ENCODE assay signal across 19 cellular contexts in genomic region chr16:81620796-81621195, GRCh38.
DNase-seq lines count a peak whose midpoint lies in the region; ATAC-seq, FAIRE-seq and TF ChIP-seq lines count a peak whose summit lies in the region.
"Had no signal": no experiment of that assay in that cellular context is flagged by ENCODE, and none has a peak within 500 bp of the region (broad histone marks: within the 10 kb centered on the region; RNA-seq: fewer than 3 reads in every experiment).

No MANE protein-coding gene starts in this region.

- no peak overlapping the region for H3K4me3 ChIP-seq in CD8-positive, alpha-beta memory T cell (ENCODE audit: low read length)
- no peak overlapping the region for H3K4me3 ChIP-seq in kidney (ENCODE audit: low read length in 2 of 2)
- H3K4me3 ChIP-seq: psoas muscle had no signal

- DNase-seq in CD8-positive, alpha-beta memory T cell: no peak
- peak; percentile 14 for DNase-seq in MCF 10A (ENCODE audit: unreplicated experiment)
- no peak for DNase-seq in memory B cell (ENCODE audit: low spot score in 2 of 2)
- no peak for DNase-seq in stimulated activated effector memory CD8-positive, alpha-beta T cell treated with anti-CD3 and anti-CD28 coated beads, Interleukin-12 subunit alpha, Interleukin-12 subunit beta, amount 100 ng/mL, for 72 hours (ENCODE audit: low spot score in 2 of 2)
- no peak for DNase-seq in kidney
- no peak for DNase-seq in NCI-H446 treated with DMSO at 0.1 percent for 48 hours (lab: John Stamatoyannopoulos, UW)
- no peak for DNase-seq in activated naive CD8-positive, alpha-beta T cell treated with anti-CD3 and anti-CD28 coated beads for 36 hours
- DNase-seq in left cardiac atrium: no peak
- DNase-seq: activated CD4-positive, alpha-beta T cell treated with anti-CD3 and anti-CD28 coated beads for 4 hours; activated CD8-positive, alpha-beta memory T cell treated with anti-CD3 and anti-CD28 coated beads, Interleukin-2, amount 50 U/mL, for 48 hours; COR-L47; KG1; kidney glomerular epithelial cell; mesendoderm; NCI-H187 treated with DMSO at 0.1 percent for 48 hours; nephron progenitor cell; psoas muscle; small intestine; stimulated activated CD4-positive, alpha-beta T cell treated with anti-CD3 and anti-CD28 coated beads, Interleukin-4, amount 100 ng/mL, for 24 hours had no signal

- H3K4me3 Mint-ChIP-seq in CD8-positive, alpha-beta memory T cell: no peak overlapping the region
- H3K4me3 Mint-ChIP-seq in MCF 10A (ENCODE audit: unreplicated experiment) (no peak overlapping the region), memory B cell (no peak overlapping the region)
- H3K4me3 Mint-ChIP-seq in stimulated activated effector memory CD8-positive, alpha-beta T cell treated with anti-CD3 and anti-CD28 coated beads, Interleukin-12 subunit alpha, Interleukin-12 subunit beta, amount 100 ng/mL, for 72 hours: no peak overlapping the region
- no peak overlapping the region for H3K4me3 Mint-ChIP-seq in activated naive CD8-positive, alpha-beta T cell treated with anti-CD3 and anti-CD28 coated beads for 36 hours
- H3K4me3 Mint-ChIP-seq: nephron progenitor cell had no signal

- no peaks in the 10 kb centered on the region for H3K9me3 ChIP-seq in CD8-positive, alpha-beta memory T cell (ENCODE audit: low read length)
- H3K9me3 ChIP-seq in kidney (ENCODE audit: control insufficient read depth in 1 of 2, low read length in 2 of 2): no peaks in the 10 kb centered on the region
- H3K9me3 ChIP-seq: psoas muscle had no signal

- TF ChIP-seq CTCF in MCF 10A (IDR thresholded peaks at IDR 0.05; ENCODE audit: unreplicated experiment) (no peak), kidney (IDR thresholded peaks at IDR 0.05; ENCODE audit: borderline replicate concordance, extremely low read depth, insufficient read depth) (no peak)

- no TSS peak for BruUV-seq in MCF 10A (replicated peaks; lab: Mats Ljungman, UMichigan)

- POLR2A ChIA-PET in CD8-positive, alpha-beta memory T cell (lab: Charles Lee): no interaction called here
- POLR2A ChIA-PET in MCF 10A (lab: Yijun Ruan, JAX): interaction anchor here (0.5 to 4.7 kb wide), 14 partner anchors 9 to 215 kb away, joined by 3 to 24 read pairs (median 4); no protein-coding TSS in a partner anchor

- H3K27me3 ChIP-seq in CD8-positive, alpha-beta memory T cell (ENCODE audit: insufficient read depth, low read length, poor library complexity, severe bottlenecking): no peaks in the 10 kb centered on the region

- H3K36me3 Mint-ChIP-seq in CD8-positive, alpha-beta memory T cell: peaks cover 0 to 48% (median 3%) of the 10 kb centered on the region in 3 donors
- H3K36me3 Mint-ChIP-seq in MCF 10A (ENCODE audit: insufficient read depth, unreplicated experiment) (peaks cover 20% of the 10 kb centered on the region), memory B cell (peaks cover 2% of the 10 kb centered on the region)
- H3K36me3 Mint-ChIP-seq in stimulated activated effector memory CD8-positive, alpha-beta T cell treated with anti-CD3 and anti-CD28 coated beads, Interleukin-12 subunit alpha, Interleukin-12 subunit beta, amount 100 ng/mL, for 72 hours: peaks cover 21% of the 10 kb centered on the region
- no peaks in the 10 kb centered on the region for H3K36me3 Mint-ChIP-seq in activated naive CD8-positive, alpha-beta T cell treated with anti-CD3 and anti-CD28 coated beads for 36 hours

- H3K27me3 Mint-ChIP-seq in CD8-positive, alpha-beta memory T cell: no peaks in the 10 kb centered on the region
- H3K27me3 Mint-ChIP-seq in MCF 10A (ENCODE audit: insufficient read depth, unreplicated experiment) (no peaks in the 10 kb centered on the region), memory B cell (no peaks in the 10 kb centered on the region)
- no peaks in the 10 kb centered on the region for H3K27me3 Mint-ChIP-seq in activated naive CD8-positive, alpha-beta T cell treated with anti-CD3 and anti-CD28 coated beads for 36 hours

- no peak overlapping the region for H3K27ac ChIP-seq in CD8-positive, alpha-beta memory T cell (ENCODE audit: low read depth, low read length)
- no peak overlapping the region for H3K27ac ChIP-seq in kidney (ENCODE audit: low read depth in 2 of 2, low read length in 2 of 2)
- H3K27ac ChIP-seq: psoas muscle had no signal

- intact Hi-C loops in MCF 10A (cut with micrococcal nuclease): loop anchor here (5.0 kb wide), 2 partner anchors 77 to 88 kb away; no protein-coding TSS in a partner anchor
- intact Hi-C loops in kidney (cut with DNase I): no loop called here
- intact Hi-C loops in left cardiac atrium (cut with DNase I): loop anchor here (5.0 to 10.0 kb wide), 2 partner anchors 74 to 102 kb away; no protein-coding TSS in a partner anchor

- no peak for FAIRE-seq in kidney (lab: Jason Lieb, UNC)
- FAIRE-seq: small intestine had no signal

- H3K4me1 Mint-ChIP-seq in CD8-positive, alpha-beta memory T cell: peaks cover 21 to 23% (median 23%) of the 10 kb centered on the region in 3 donors
- H3K4me1 Mint-ChIP-seq in MCF 10A (ENCODE audit: insufficient read depth, unreplicated experiment): peaks cover 9% of the 10 kb centered on the region
- peaks cover 16% of the 10 kb centered on the region for H3K4me1 Mint-ChIP-seq in memory B cell
- peaks cover 23% of the 10 kb centered on the region for H3K4me1 Mint-ChIP-seq in stimulated activated effector memory CD8-positive, alpha-beta T cell treated with anti-CD3 and anti-CD28 coated beads, Interleukin-12 subunit alpha, Interleukin-12 subunit beta, amount 100 ng/mL, for 72 hours
- H3K4me1 Mint-ChIP-seq in activated naive CD8-positive, alpha-beta T cell treated with anti-CD3 and anti-CD28 coated beads for 36 hours: peaks cover 10% of the 10 kb centered on the region

- peaks cover 7% of the 10 kb centered on the region for H3K36me3 ChIP-seq in CD8-positive, alpha-beta memory T cell (ENCODE audit: insufficient read depth, low read length)
- H3K36me3 ChIP-seq in kidney (ENCODE audit: control insufficient read depth in 1 of 2, insufficient read depth in 2 of 2, low read length in 2 of 2): peaks cover 4 to 5% of the 10 kb centered on the region in 2 donors

- H3K27ac Mint-ChIP-seq in CD8-positive, alpha-beta memory T cell: peak overlapping the region in 6 of 8 donors; percentile 45 to 87 (median 72)
- H3K27ac Mint-ChIP-seq in MCF 10A (ENCODE audit: low read depth, unreplicated experiment): peak overlapping the region; percentile 97
- H3K27ac Mint-ChIP-seq in memory B cell: peak overlapping the region; percentile 65
- peak overlapping the region; percentile 52 for H3K27ac Mint-ChIP-seq in stimulated activated effector memory CD8-positive, alpha-beta T cell treated with anti-CD3 and anti-CD28 coated beads, Interleukin-12 subunit alpha, Interleukin-12 subunit beta, amount 100 ng/mL, for 72 hours
- H3K27ac Mint-ChIP-seq in activated naive CD8-positive, alpha-beta T cell treated with anti-CD3 and anti-CD28 coated beads for 36 hours: no peak overlapping the region
- H3K27ac Mint-ChIP-seq: nephron progenitor cell had no signal

- CTCF ChIA-PET in CD8-positive, alpha-beta memory T cell (lab: Charles Lee): interaction anchor here (1.0 to 5.5 kb wide), 7 partner anchors 16 to 217 kb away, joined by 3 to 33 read pairs (median 4); no protein-coding TSS in a partner anchor
- CTCF ChIA-PET in MCF 10A (lab: Yijun Ruan, JAX): interaction anchor here (0.6 to 3.5 kb wide), 11 partner anchors 16 to 311 kb away, joined by 3 to 34 read pairs (median 4); no protein-coding TSS in a partner anchor

- H3K9ac ChIP-seq in kidney (ENCODE audit: low read length in 2 of 2): no peak overlapping the region

- peaks cover 28% of the 10 kb centered on the region for H3K4me1 ChIP-seq in CD8-positive, alpha-beta memory T cell (ENCODE audit: insufficient read depth, low read length)
- peaks cover 28 to 32% of the 10 kb centered on the region in 2 donors for H3K4me1 ChIP-seq in kidney (ENCODE audit: control insufficient read depth in 1 of 2, insufficient read depth in 1 of 2, low read depth in 1 of 2, low read length in 2 of 2)
- H3K4me1 ChIP-seq: psoas muscle had no signal

- H3K9me3 Mint-ChIP-seq in CD8-positive, alpha-beta memory T cell: no peaks in the 10 kb centered on the region
- H3K9me3 Mint-ChIP-seq in MCF 10A (ENCODE audit: unreplicated experiment): no peaks in the 10 kb centered on the region
- no peaks in the 10 kb centered on the region for H3K9me3 Mint-ChIP-seq in memory B cell
- no peaks in the 10 kb centered on the region for H3K9me3 Mint-ChIP-seq in stimulated activated effector memory CD8-positive, alpha-beta T cell treated with anti-CD3 and anti-CD28 coated beads, Interleukin-12 subunit alpha, Interleukin-12 subunit beta, amount 100 ng/mL, for 72 hours
- no peaks in the 10 kb centered on the region for H3K9me3 Mint-ChIP-seq in activated naive CD8-positive, alpha-beta T cell treated with anti-CD3 and anti-CD28 coated beads for 36 hours

- ATAC-seq in memory B cell (ENCODE audit: low read depth): no peak
- ATAC-seq in stimulated activated effector memory CD8-positive, alpha-beta T cell treated with anti-CD3 and anti-CD28 coated beads, Interleukin-12 subunit alpha, Interleukin-12 subunit beta, amount 100 ng/mL, for 72 hours: no peak
- ATAC-seq in left cardiac atrium: no peak
- ATAC-seq: psoas muscle had no signal
